ENCODE assay signal across 10 cellular contexts in the genomic region with DNA sequence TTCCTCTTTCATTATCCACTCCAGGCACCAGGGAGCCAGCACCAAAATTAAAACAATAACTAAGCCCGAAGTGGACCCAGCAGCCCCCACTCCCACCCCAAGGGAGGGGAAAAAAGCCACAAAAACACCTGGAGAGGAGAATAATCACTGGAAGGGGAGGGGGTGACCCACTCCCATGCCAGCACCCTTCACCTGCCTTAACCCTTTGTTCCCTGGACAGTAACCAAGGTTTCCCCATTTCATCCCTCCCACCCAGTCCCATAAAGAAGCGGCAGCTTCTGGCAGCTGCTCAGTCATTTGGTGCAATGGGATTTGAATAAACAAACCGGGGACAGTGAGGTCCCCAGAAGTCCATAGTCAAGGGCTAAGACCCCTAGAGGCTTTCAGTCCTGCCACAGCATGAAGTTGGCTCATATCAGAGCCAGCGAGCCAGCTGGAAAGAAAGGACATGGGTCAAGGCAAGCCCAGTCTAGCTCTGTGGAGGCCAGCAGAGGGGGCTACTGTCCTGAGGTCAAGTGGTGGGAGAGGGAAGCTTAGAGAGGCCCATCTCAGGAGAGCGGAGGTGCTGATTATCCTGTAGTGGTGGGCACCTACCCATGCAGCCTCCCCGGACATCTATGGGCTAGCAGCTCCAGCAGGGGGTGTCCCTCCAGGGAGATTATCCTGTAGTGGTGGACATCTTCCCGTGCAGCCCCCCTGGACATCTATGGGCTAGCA. TPM values are rescaled to one million over a fixed set of nuclear protein-coding genes. Genes with fewer than 3 reads are reported as not detected.
A peak's percentile ranks its signal among the peaks of the same experiment; 100 is the strongest.
DNase-seq lines count a peak whose midpoint lies in the region; ATAC-seq, FAIRE-seq and TF ChIP-seq lines count a peak whose summit lies in the region.
"Had no signal": no experiment of that assay in that cellular context is flagged by ENCODE, and none has a peak within 500 bp of the region (broad histone marks: within the 10 kb centered on the region; RNA-seq: fewer than 3 reads in every experiment).

No MANE protein-coding gene starts in this region.

- H3K4ac ChIP-seq in H9 (ENCODE audit: low read depth, low read length): no peak overlapping the region

- no peak; the same call in 2 of the 3 replicates for TF ChIP-seq CTCF in A549 (IDR thresholded peaks at IDR 0.05)
- TF ChIP-seq CTCF in H9 (conservative IDR thresholded peaks at IDR 0.05): peak; percentile 58

- no peak for TF ChIP-seq POLR2A in A549 (IDR thresholded peaks at IDR 0.05; ENCODE audit: low read length)

- H2AFZ ChIP-seq in H9 (ENCODE audit: low read length): no peak overlapping the region

- peaks cover 40% of the 10 kb centered on the region for H3K27me3 ChIP-seq in H9 (ENCODE audit: insufficient read depth, low read length)

- H3K9me3 Mint-ChIP-seq in H9: no peaks in the 10 kb centered on the region; a peak in 1 of 5 replicates
- no peaks in the 10 kb centered on the region for H3K9me3 Mint-ChIP-seq in activated CD4-positive, alpha-beta memory T cell treated with anti-CD3 and anti-CD28 coated beads for 36 hours
- H3K9me3 Mint-ChIP-seq: activated naive CD4-positive, alpha-beta T cell treated with anti-CD3 and anti-CD28 coated beads, Interleukin-2, amount 50 U/mL, for 72 hours had no signal

- POLR2A ChIA-PET in A549 (lab: Yijun Ruan, JAX): no interaction called here
- POLR2A ChIA-PET in activated CD4-positive, alpha-beta memory T cell treated with anti-CD3 and anti-CD28 coated beads for 36 hours (lab: Charles Lee): no interaction called here

- TF ChIP-seq RAD21 in A549 (conservative IDR thresholded peaks at IDR 0.05 in 1 of 2, IDR thresholded peaks at IDR 0.05 in 1 of 2): peak in 1 of 2 experiments; percentile 50; a peak in 2 of 5 replicates

- no peak overlapping the region for H4K91ac ChIP-seq in H9 (ENCODE audit: insufficient read length, low read depth, low read length)

- H2BK20ac ChIP-seq in H9 (ENCODE audit: low read depth, low read length, poor library complexity, severe bottlenecking): no peak overlapping the region

- no peak overlapping the region for H2BK12ac ChIP-seq in H9 (ENCODE audit: insufficient read length, low read depth, low read length)

- no peak overlapping the region for H3K18ac ChIP-seq in H9 (ENCODE audit: insufficient read length, low read depth, low read length)

- H2BK5ac ChIP-seq in H9 (ENCODE audit: insufficient read length, low read length): no peak overlapping the region

- no peak for TF ChIP-seq EP300 in A549 (IDR thresholded peaks at IDR 0.05)

- H3K79me1 ChIP-seq in H9 (ENCODE audit: insufficient read depth, low read depth, low read length, poor library complexity, severe bottlenecking): no peaks in the 10 kb centered on the region

- no peak overlapping the region for H3K9ac ChIP-seq in H9 (ENCODE audit: extremely low read depth, insufficient read length, low read length)

- FAIRE-seq in A549 (lab: Jason Lieb, UNC): no peak
- FAIRE-seq: islet of Langerhans had no signal

- no peak overlapping the region for H2BK120ac ChIP-seq in H9 (ENCODE audit: low read depth, low read length, poor library complexity, severe bottlenecking)

- H3K14ac ChIP-seq in H9 (ENCODE audit: insufficient read depth, low read length): no peak overlapping the region

- no peak overlapping the region for H3K56ac ChIP-seq in H9 (ENCODE audit: insufficient read length, low read depth, low read length)

- H4K8ac ChIP-seq in H9 (replicated peaks; ENCODE audit: insufficient read length, low read depth, low read length): no peak overlapping the region

- H3K23me2 ChIP-seq in H9 (ENCODE audit: insufficient read length, low read depth, low read length, poor library complexity, severe bottlenecking): peaks cover 19% of the 10 kb centered on the region

- no peak overlapping the region for H3K4me3 ChIP-seq in A549

- WGBS in A549 (ENCODE audit: missing lambda C conversion rate): 64% methylated on average over 5 of the region's 7 CpGs
- WGBS in H9 (ENCODE audit: extremely low coverage, insufficient read length, low lambda C conversion rate): no CpG with 5 or more reads among the region's 7 CpGs

- H3T11ph ChIP-seq in H9 (ENCODE audit: low read length): no peak overlapping the region

- no peak overlapping the region for H3K23ac ChIP-seq in H9 (ENCODE audit: insufficient read length, low read depth, low read length)

- no peaks in the 10 kb centered on the region for H3K9me3 ChIP-seq in A549
- H3K9me3 ChIP-seq in H9 (ENCODE audit: control insufficient read depth, low read depth, low read length): no peaks in the 10 kb centered on the region

- H2AK5ac ChIP-seq in H9 (ENCODE audit: insufficient read length, low read length): no peak overlapping the region

- ATAC-seq in A549 (peak; percentile 33 to 61; a peak in 4 of 6 replicates), HG03097 (IDR thresholded peaks at IDR 0.05; ENCODE audit: low FRiP score, unreplicated experiment) (no peak)

- H3K27ac ChIP-seq in A549 (no peak overlapping the region), H9 (ENCODE audit: insufficient read length, low read depth, low read length) (no peak overlapping the region)

- H4K20me1 ChIP-seq in H9 (ENCODE audit: control insufficient read depth, insufficient read depth, insufficient read length): no peaks in the 10 kb centered on the region

- H3K27ac Mint-ChIP-seq in H9: peak overlapping the region in 1 of 3 experiments; percentile 19; a peak in 1 of 7 replicates
- no peak overlapping the region for H3K27ac Mint-ChIP-seq in activated CD4-positive, alpha-beta memory T cell treated with anti-CD3 and anti-CD28 coated beads for 36 hours

- no peaks in the 10 kb centered on the region for H3K79me2 ChIP-seq in H9 (ENCODE audit: insufficient read depth, low read length)

- DNase-seq in A549 (ENCODE audit: low read depth in 1 of 2, low spot score in 1 of 2) (peak; percentile 54 to 58), H9 (peak; percentile 86), RKO (ENCODE audit: low spot score) (peak; percentile 45), glomerular visceral epithelial cell (ENCODE audit: extremely low spot score) (peak; percentile 25), NCI-H2196 (lab: John Stamatoyannopoulos, UW; ENCODE audit: unreplicated experiment) (no peak)
- no peak for DNase-seq in stimulated activated naive CD4-positive, alpha-beta T cell treated with Interleukin-2 at 50 U/mL for 16 hours (lab: John Stamatoyannopoulos, UW)
- no peak for DNase-seq in activated CD4-positive, alpha-beta memory T cell treated with anti-CD3 and anti-CD28 coated beads for 36 hours

- H3K36me3 Mint-ChIP-seq in H9 (ENCODE audit: insufficient read depth in 1 of 3, low read depth in 3 of 3): no peaks in the 10 kb centered on the region
- H3K36me3 Mint-ChIP-seq in activated CD4-positive, alpha-beta memory T cell treated with anti-CD3 and anti-CD28 coated beads for 36 hours: no peaks in the 10 kb centered on the region
- H3K36me3 Mint-ChIP-seq: activated naive CD4-positive, alpha-beta T cell treated with anti-CD3 and anti-CD28 coated beads, Interleukin-2, amount 50 U/mL, for 72 hours had no signal

- H3K4me1 ChIP-seq in A549 (peaks cover 6% of the 10 kb centered on the region; the same call in 2 of the 3 replicates), H9 (ENCODE audit: insufficient read depth, low read length) (peaks cover 21% of the 10 kb centered on the region; the same call in 1 of the 2 replicates)

- H3K4me2 ChIP-seq in A549: no peak overlapping the region
- H3K4me2 ChIP-seq in H9 (ENCODE audit: insufficient read depth, insufficient read length, low read length): no peak overlapping the region

- H3K4me3 Mint-ChIP-seq in H9: no peak overlapping the region
- no peak overlapping the region for H3K4me3 Mint-ChIP-seq in activated CD4-positive, alpha-beta memory T cell treated with anti-CD3 and anti-CD28 coated beads for 36 hours

- no peak overlapping the region for H2BK15ac ChIP-seq in H9 (ENCODE audit: low read depth, low read length)

- H3K27me3 Mint-ChIP-seq in H9 (ENCODE audit: low read depth): peaks cover 92% of the 10 kb centered on the region
- peaks cover 67% of the 10 kb centered on the region for H3K27me3 Mint-ChIP-seq in activated CD4-positive, alpha-beta memory T cell treated with anti-CD3 and anti-CD28 coated beads for 36 hours

- no peak overlapping the region for H4K5ac ChIP-seq in H9 (ENCODE audit: insufficient read length, low read depth, low read length)

- intact Hi-C loops in activated CD4-positive, alpha-beta memory T cell treated with anti-CD3 and anti-CD28 coated beads for 36 hours (cut with micrococcal nuclease): no loop called here

- CTCF ChIA-PET in A549 (lab: Yijun Ruan, JAX): interaction anchor here (0.6 to 15.8 kb wide), 19 partner anchors 9 to 284 kb away, joined by 3 to 253 read pairs (median 6); no protein-coding TSS in a partner anchor
- CTCF ChIA-PET in activated CD4-positive, alpha-beta memory T cell treated with anti-CD3 and anti-CD28 coated beads for 36 hours (lab: Charles Lee): interaction anchor here (0.5 to 6.5 kb wide), 10 partner anchors 15 to 238 kb away, joined by 3 to 82 read pairs (median 4); no protein-coding TSS in a partner anchor

- H3K4me1 Mint-ChIP-seq in H9: peaks cover 56 to 71% of the 10 kb centered on the region in 2 experiments
- peaks cover 10% of the 10 kb centered on the region for H3K4me1 Mint-ChIP-seq in activated CD4-positive, alpha-beta memory T cell treated with anti-CD3 and anti-CD28 coated beads for 36 hours (ENCODE audit: low read depth)

TF ChIP-seq in A549, 52 proteins besides CTCF, POLR2A, EP300 and RAD21 (continues in another document):
- no peak for TF ChIP-seq CHD2 (IDR thresholded peaks at IDR 0.05; ENCODE audit: low read length, partially characterized antibody)
- no peak for TF ChIP-seq ZFP36 (IDR thresholded peaks at IDR 0.05; ENCODE audit: borderline replicate concordance, partially characterized antibody)
- TF ChIP-seq ESRRA (IDR thresholded peaks at IDR 0.05; ENCODE audit: borderline replicate concordance, low read length): no peak
- no peak for TF ChIP-seq FOSB (CRISPR knock-in tag; IDR thresholded peaks at IDR 0.05)
- no peak for TF ChIP-seq MYC (IDR thresholded peaks at IDR 0.05; ENCODE audit: borderline replicate concordance, low read length)

RNA-seq across cellular contexts. Expression of a gene that starts 58.8 kb away (rescaled TPM):
- polyA plus RNA-seq in A549 (2011; rRNA removed) (not detected in 2 replicates), A549 (2017; fragmentation: RNase III; extraction: RNeasy Plus Mini Kit Qiagen cat#74134 plus additional on column Dnase treatment) (not detected in 3 replicates)
- 0.01 TPM in 1 of 2 replicates, not detected in the other for polyA plus RNA-seq in A549 (2012; cell fraction: cytosol; rRNA removed)
- polyA plus RNA-seq in A549 (2012; cell fraction: nucleus; rRNA removed): not detected in 2 replicates
- polyA minus RNA-seq in A549 (2011; rRNA and poly(A)+ RNA removed): not detected in 2 replicates
- total RNA-seq in H9 (2021): not detected in 2 replicates
- not detected for total RNA-seq in activated CD4-positive, alpha-beta memory T cell treated with anti-CD3 and anti-CD28 coated beads for 36 hours
- total RNA-seq: activated naive CD4-positive, alpha-beta T cell treated with anti-CD3 and anti-CD28 coated beads, Interleukin-2, amount 50 U/mL, for 72 hours had no signal

Comparison
In these comparisons a context has a peak if more than half of its experiments do, and no peak if none do; other contexts are left out.
1. DNase-seq: peak in A549 (2 of 2), H9 (single experiment), RKO (single experiment) and glomerular visceral epithelial cell (single experiment); none in NCI-H2196 (single experiment), stimulated activated naive CD4-positive, alpha-beta T cell treated with Interleukin-2 at 50 U/mL for 16 hours (single experiment) and activated CD4-positive, alpha-beta memory T cell treated with anti-CD3 and anti-CD28 coated beads for 36 hours (single experiment).